Comparison of ENCODE assay signal across 22 cellular contexts in the genomic region with DNA sequence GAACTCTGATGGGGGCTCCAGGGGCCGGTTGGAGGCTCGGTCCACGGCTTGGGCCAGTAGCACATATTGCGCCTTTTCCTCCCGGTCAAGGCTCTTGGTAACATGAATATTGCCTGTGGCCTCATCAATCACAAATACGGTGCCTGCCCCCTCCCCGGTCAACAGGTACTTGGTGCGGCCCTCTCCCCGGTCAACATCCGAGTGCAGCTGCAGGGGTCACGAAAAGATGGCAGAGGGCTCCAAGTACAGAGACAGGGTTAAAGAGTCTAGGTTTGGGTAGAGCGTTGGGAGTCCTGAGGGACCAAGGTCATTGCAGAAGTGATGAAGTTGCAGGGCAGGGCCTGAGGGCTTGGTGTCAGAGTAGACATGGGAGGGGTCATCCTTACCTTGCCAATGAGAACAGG. TPM values are rescaled to one million over a fixed set of nuclear protein-coding genes. Genes with fewer than 3 reads are reported as not detected.
DNase-seq lines count a peak whose midpoint lies in the region; ATAC-seq and TF ChIP-seq lines count a peak whose summit lies in the region.
"Had no signal": no experiment of that assay in that cellular context is flagged by ENCODE, and none has a peak within 500 bp of the region (broad histone marks: within the 10 kb centered on the region; RNA-seq: fewer than 3 reads in every experiment).

No MANE protein-coding gene starts in this region.

- H3K9ac ChIP-seq in HCT116 (ENCODE audit: low read length) (no peak overlapping the region), mesendoderm (ENCODE audit: low read length) (no peak overlapping the region)

- H3K36me3 ChIP-seq in HCT116 (ENCODE audit: control insufficient read depth in 1 of 2, insufficient read depth in 2 of 2, low read length in 2 of 2) (peaks cover 5 to 9% of the 10 kb centered on the region in 2 experiments; a peak in 3 of 4 replicates), upper lobe of left lung (peaks cover 7 to 20% (median 16%) of the 10 kb centered on the region in 4 donors), mesendoderm (ENCODE audit: control insufficient read depth, insufficient read depth, low read length) (peaks cover 2% of the 10 kb centered on the region)

- no peak overlapping the region for H4K5ac ChIP-seq in mesendoderm (ENCODE audit: low read length)

- no peak overlapping the region for H3K4me3 ChIP-seq in HCT116 (replicated peaks in 1 of 2; ENCODE audit: low read depth in 1 of 2, low read length in 2 of 2)
- no peak overlapping the region for H3K4me3 ChIP-seq in upper lobe of left lung
- H3K4me3 ChIP-seq in mesendoderm (ENCODE audit: low read length), result no peak overlapping the region

- ATAC-seq in HCT116, result no peak
- ATAC-seq in T-helper 17 cell, result no peak
- ATAC-seq in upper lobe of left lung (ENCODE audit: low FRiP score in 2 of 2), result no peak

- RAD21 ChIA-PET in HCT116 (lab: Charles Lee; ENCODE audit: low non-redundant PET in 1 of 2, low total read pairs in 2 of 2, uncharacterized antibody in 2 of 2, unreplicated experiment in 2 of 2), result interaction anchor here in 1 of 2 experiments (0.7 to 2.2 kb wide), 3 partner anchors 14 to 68 kb away, joined by 3 to 10 read pairs (median 3); no protein-coding TSS in a partner anchor

- no peaks in the 10 kb centered on the region for H3K9me3 Mint-ChIP-seq in nephron progenitor cell
- H3K9me3 Mint-ChIP-seq in MCF 10A (ENCODE audit: unreplicated experiment), result no peaks in the 10 kb centered on the region

- POLR2A ChIA-PET in HCT116 (lab: Charles Lee) (interaction anchor here (1.3 kb wide), 1 partner anchor 40 kb away, joined by 3 read pairs; a partner anchor contains a TSS), MCF 10A (lab: Yijun Ruan, JAX) (interaction anchor here (1.4 to 2.1 kb wide), 2 partner anchors 14 to 75 kb away, joined by 4 to 5 read pairs; no protein-coding TSS in a partner anchor)

- H3K27ac Mint-ChIP-seq in T-helper 17 cell (no peak overlapping the region), nephron progenitor cell (no peak overlapping the region), MCF 10A (ENCODE audit: low read depth, unreplicated experiment) (no peak overlapping the region)

- H2AFZ ChIP-seq in HCT116 (ENCODE audit: low read depth, low read length, poor library complexity, severe bottlenecking), result no peak overlapping the region

- TF ChIP-seq POLR2A in HCT116 (IDR thresholded peaks at IDR 0.05; ENCODE audit: borderline replicate concordance, extremely low read depth, insufficient read depth, insufficient read length), result no peak
- TF ChIP-seq POLR2A in upper lobe of left lung (IDR thresholded peaks at IDR 0.05), result no peak

- CTCF ChIA-PET in HCT116 (lab: Charles Lee) (interaction anchor here (1.8 to 9.9 kb wide), 4 partner anchors 14 to 71 kb away, joined by 9 to 175 read pairs (median 16); a partner anchor contains a TSS), MCF 10A (lab: Yijun Ruan, JAX) (interaction anchor here (0.5 to 16.3 kb wide), 14 partner anchors 9 to 614 kb away, joined by 3 to 620 read pairs (median 4); a partner anchor contains a TSS)

- H3K36me3 Mint-ChIP-seq in T-helper 17 cell (ENCODE audit: low read depth) (peaks cover 5% of the 10 kb centered on the region), nephron progenitor cell (ENCODE audit: low read depth) (peaks cover 34% of the 10 kb centered on the region), MCF 10A (ENCODE audit: insufficient read depth, unreplicated experiment) (peaks cover 32% of the 10 kb centered on the region)

- H3K9me2 ChIP-seq in HCT116 (ENCODE audit: insufficient read depth), result no peaks in the 10 kb centered on the region

- H3K23ac ChIP-seq in mesendoderm (ENCODE audit: low read length), result no peak overlapping the region

- H2BK5ac ChIP-seq in mesendoderm (ENCODE audit: low read length), result no peak overlapping the region

- intact Hi-C loops in HCT116 (cut with micrococcal nuclease) (loop anchor here (5.0 kb wide), 2 partner anchors 48 to 498 kb away; no protein-coding TSS in a partner anchor), MCF 10A (cut with micrococcal nuclease) (loop anchor here (5.0 kb wide), 1 partner anchor 233 kb away; no protein-coding TSS in a partner anchor)

- no peak overlapping the region for H3K56ac ChIP-seq in mesendoderm (ENCODE audit: low read length)

- WGBS in upper lobe of left lung, 2 donors, result 96 to 98% methylated on average over 12 of the region's 12 CpGs
- WGBS in mesendoderm (ENCODE audit: extremely low coverage, insufficient coverage, low lambda C conversion rate), result no CpG with 5 or more reads among the region's 12 CpGs

- H2BK15ac ChIP-seq in mesendoderm (replicated peaks; ENCODE audit: low read depth), result no peak overlapping the region

- H3K4me1 Mint-ChIP-seq in T-helper 17 cell (peaks cover 23% of the 10 kb centered on the region), nephron progenitor cell (peaks cover 70% of the 10 kb centered on the region), MCF 10A (ENCODE audit: insufficient read depth, unreplicated experiment) (peaks cover 29% of the 10 kb centered on the region)

- no TSS peak for BruUV-seq in HCT116 (replicated peaks; lab: Mats Ljungman, UMichigan)
- BruUV-seq in MCF 10A (replicated peaks; lab: Mats Ljungman, UMichigan), result no TSS peak

- H3K4me3 Mint-ChIP-seq in T-helper 17 cell, result peak overlapping the region; percentile 28
- peak overlapping the region; percentile 66 for H3K4me3 Mint-ChIP-seq in nephron progenitor cell
- H3K4me3 Mint-ChIP-seq in MCF 10A (ENCODE audit: unreplicated experiment), result no peak overlapping the region

- H4K20me1 ChIP-seq in HCT116 (ENCODE audit: insufficient read depth), result no peaks in the 10 kb centered on the region

- no peak overlapping the region for H2AK5ac ChIP-seq in mesendoderm (ENCODE audit: low read length)

- TF ChIP-seq CTCF in HCT116 (IDR thresholded peaks at IDR 0.05 in 2 of 3, conservative IDR thresholded peaks at IDR 0.05 in 1 of 3; ENCODE audit: borderline replicate concordance in 1 of 3, insufficient read depth in 1 of 3, low read depth in 2 of 3, low read length in 2 of 3), result no peak
- no peak for TF ChIP-seq CTCF in nephron progenitor cell (IDR thresholded peaks at IDR 0.05)
- no peak for TF ChIP-seq CTCF in upper lobe of left lung (IDR thresholded peaks at IDR 0.05)
- TF ChIP-seq CTCF in MCF 10A (IDR thresholded peaks at IDR 0.05; ENCODE audit: unreplicated experiment), result no peak

- no peak overlapping the region for H4K8ac ChIP-seq in mesendoderm (ENCODE audit: low read depth, low read length)

- TF ChIP-seq EP300 in upper lobe of left lung (IDR thresholded peaks at IDR 0.05), result no peak

- H3K27ac ChIP-seq in HCT116 (ENCODE audit: low read depth, low read length) (peak overlapping the region; percentile 84; the same call in 1 of the 2 replicates), upper lobe of left lung (no peak overlapping the region), mesendoderm (ENCODE audit: low read depth, low read length) (no peak overlapping the region)
- H3K27ac ChIP-seq: HL-60 had no signal

- no peak overlapping the region for H3K4me2 ChIP-seq in HCT116 (ENCODE audit: low read length)
- H3K4me2 ChIP-seq in mesendoderm (ENCODE audit: low read length), result no peak overlapping the region

- TF ChIP-seq RAD21 in HCT116 (IDR thresholded peaks at IDR 0.05; ENCODE audit: low read depth), result no peak

- H3K18ac ChIP-seq in mesendoderm (ENCODE audit: low read length), result no peak overlapping the region

- H2BK120ac ChIP-seq in mesendoderm (ENCODE audit: low read depth, low read length), result no peak overlapping the region

- DNase-seq in HCT116 (ENCODE audit: low read depth, low spot score), result no peak
- DNase-seq in T-helper 17 cell, result no peak
- no peak for DNase-seq in nephron progenitor cell
- DNase-seq in upper lobe of left lung, result no peak
- DNase-seq in mesendoderm, result no peak
- no peak for DNase-seq in MCF 10A (ENCODE audit: unreplicated experiment)
- no peak for DNase-seq in NCI-H510A treated with DMSO at 0.1 percent for 48 hours (lab: John Stamatoyannopoulos, UW)
- DNase-seq: C1 segment of cervical spinal cord, DMS53, GDM1, KG1, NCI-H1105, NCI-H146, NCI-H2029, NCI-H226, NCI-H524 treated with DMSO at 0.1 percent for 48 hours, OCI-M1 had no signal

- H3K27me3 Mint-ChIP-seq in T-helper 17 cell, result no peaks in the 10 kb centered on the region
- H3K27me3 Mint-ChIP-seq in nephron progenitor cell (ENCODE audit: low read depth, poor library complexity), result no peaks in the 10 kb centered on the region
- H3K27me3 Mint-ChIP-seq in MCF 10A (ENCODE audit: insufficient read depth, unreplicated experiment), result no peaks in the 10 kb centered on the region

- H3K9me3 ChIP-seq in HCT116 (ENCODE audit: control insufficient read depth in 1 of 2, insufficient read depth in 1 of 2, low read depth in 1 of 2, low read length in 2 of 2), result no peaks in the 10 kb centered on the region
- H3K9me3 ChIP-seq in T-helper 17 cell (ENCODE audit: control insufficient read depth, low read length, poor library complexity, severe bottlenecking), result no peaks in the 10 kb centered on the region
- no peaks in the 10 kb centered on the region for H3K9me3 ChIP-seq in upper lobe of left lung

- no peak overlapping the region for H3K4ac ChIP-seq in mesendoderm (ENCODE audit: low read depth, low read length)

- peaks cover 2% of the 10 kb centered on the region for H3K79me1 ChIP-seq in mesendoderm (ENCODE audit: low read length)

- H3K27me3 ChIP-seq in HCT116 (ENCODE audit: insufficient read depth, low read length) (no peaks in the 10 kb centered on the region), upper lobe of left lung (no peaks in the 10 kb centered on the region), mesendoderm (ENCODE audit: insufficient read depth, low read length, poor library complexity) (no peaks in the 10 kb centered on the region)

- H3K4me1 ChIP-seq in HCT116 (ENCODE audit: control insufficient read depth in 1 of 2, insufficient read depth in 2 of 2, low read length in 2 of 2) (peaks cover 12 to 28% of the 10 kb centered on the region in 2 experiments), upper lobe of left lung (peaks cover 18 to 22% (median 20%) of the 10 kb centered on the region in 4 donors), mesendoderm (ENCODE audit: control insufficient read depth, low read depth, low read length) (no peaks in the 10 kb centered on the region)

- no peaks in the 10 kb centered on the region for H3K79me2 ChIP-seq in HCT116 (ENCODE audit: insufficient read depth, low read length)
- H3K79me2 ChIP-seq in mesendoderm (ENCODE audit: control insufficient read depth, insufficient read depth, low read length), result no peaks in the 10 kb centered on the region

RNA-seq across cellular contexts. Expression of a gene that starts 2.2 kb away (rescaled TPM):
- 19.3 TPM for total RNA-seq in HCT116 (2021; ENCODE audit: unreplicated experiment)
- 10.7 and 11.9 TPM in 2 replicates for polyA plus RNA-seq in HCT116 (2012)
- total RNA-seq in T-helper 17 cell, result 1 to 10 TPM; 1.6 to 1.8 TPM
- 1 to 10 TPM; 2.0 to 8.0 (median 4.2) TPM for total RNA-seq in upper lobe of left lung
- polyA plus RNA-seq in mesendoderm (2013, experiment 1 of 2), result 11.2 TPM
- polyA plus RNA-seq in mesendoderm (2013, experiment 2 of 2), result 10.8 TPM
- 2.6 and 4.9 TPM in 2 replicates for total RNA-seq in MCF 10A (2022)

RNA-seq across cellular contexts. Expression of a gene that starts 13.1 kb away (rescaled TPM):
- total RNA-seq in HCT116 (2021; ENCODE audit: unreplicated experiment), result not detected
- not detected in 2 replicates for polyA plus RNA-seq in HCT116 (2012)
- total RNA-seq in T-helper 17 cell, result not detected
- total RNA-seq in upper lobe of left lung, result not detected
- not detected for polyA plus RNA-seq in mesendoderm (2013, experiment 1 of 2)
- polyA plus RNA-seq in mesendoderm (2013, experiment 2 of 2), result not detected
- not detected in 2 replicates for total RNA-seq in MCF 10A (2022)
- total RNA-seq: H4, HT-29, Right ventricle myocardium superior, SK-MEL-5 had no signal

RNA-seq across cellular contexts. Expression of a gene that starts 20.4 kb away (rescaled TPM):
- total RNA-seq in HCT116 (2021; ENCODE audit: unreplicated experiment) (212 TPM), T-helper 17 cell (10 to 100 TPM; 17.6 to 19.9 TPM), upper lobe of left lung (100 to 1,000 TPM in 2 of 6 donors, 10 to 100 TPM in 4; 58.7 to 147 (median 86.1) TPM), MCF 10A (2022) (162 and 173 TPM in 2 replicates)
- 222 and 232 TPM in 2 replicates for polyA plus RNA-seq in HCT116 (2012)
- polyA plus RNA-seq in mesendoderm (2013, experiment 1 of 2), result 202 TPM
- polyA plus RNA-seq in mesendoderm (2013, experiment 2 of 2), result 203 TPM

RNA-seq across cellular contexts. Expression of a gene that starts 39.8 kb away (rescaled TPM):
- total RNA-seq in HCT116 (2021; ENCODE audit: unreplicated experiment) (179 TPM), T-helper 17 cell (100 to 1,000 TPM; 264 to 298 TPM), upper lobe of left lung (100 to 1,000 TPM in 5 of 6 donors, 10 to 100 TPM in 1; 91.1 to 350 (median 139) TPM), MCF 10A (2022) (197 and 213 TPM in 2 replicates)
- 96.6 and 113 TPM in 2 replicates for polyA plus RNA-seq in HCT116 (2012)
- polyA plus RNA-seq in mesendoderm (2013, experiment 1 of 2), result 212 TPM
- 206 TPM for polyA plus RNA-seq in mesendoderm (2013, experiment 2 of 2)

RNA-seq across cellular contexts. Expression of a gene that starts 40.2 kb away (rescaled TPM):
- total RNA-seq in HCT116 (2021; ENCODE audit: unreplicated experiment) (46.8 TPM), T-helper 17 cell (10 to 100 TPM; 10.5 to 11.6 TPM), upper lobe of left lung (10 to 100 TPM in 5 of 6 donors, 1 to 10 TPM in 1; 4.9 to 52.5 (median 35.7) TPM), MCF 10A (2022) (39.6 and 54.8 TPM in 2 replicates)
- 46.4 and 55.3 TPM in 2 replicates for polyA plus RNA-seq in HCT116 (2012)
- polyA plus RNA-seq in mesendoderm (2013, experiment 1 of 2), result 37.0 TPM
- polyA plus RNA-seq in mesendoderm (2013, experiment 2 of 2), result 35.2 TPM
